8 cellular contexts compared by ENCODE assay signal in genomic region chr3:153161138-153161713, GRCh38. TPM values are rescaled to one million over a fixed set of nuclear protein-coding genes. Genes with fewer than 3 reads are reported as not detected.
DNase-seq lines count a peak whose midpoint lies in the region; ATAC-seq and TF ChIP-seq lines count a peak whose summit lies in the region.

No MANE protein-coding gene starts in this region.

- H3K79me1 ChIP-seq in trophoblast cell (ENCODE audit: low read length) = peaks cover 24% of the 10 kb centered on the region

- H3K9me3 ChIP-seq in adrenal gland (replicated peaks in 1 of 3) = no peaks in the 10 kb centered on the region
- no peaks in the 10 kb centered on the region for H3K9me3 ChIP-seq in heart left ventricle
- no peaks in the 10 kb centered on the region for H3K9me3 ChIP-seq in trophoblast cell (ENCODE audit: insufficient read depth, low read depth, low read length)

- H3K27ac ChIP-seq in adrenal gland (peak overlapping the region; percentile 82 to 96 (median 93)), heart left ventricle (peak overlapping the region; percentile 57 to 98 (median 88)), trophoblast cell (ENCODE audit: low read depth, low read length) (peak overlapping the region; percentile 86)

- H3K4me1 ChIP-seq in adrenal gland (replicated peaks in 1 of 2) = peaks cover 0 to 6% of the 10 kb centered on the region in 2 donors
- H3K4me1 ChIP-seq in heart left ventricle = peaks cover 0 to 33% (median 19%) of the 10 kb centered on the region in 12 donors
- H3K4me1 ChIP-seq in trophoblast cell (ENCODE audit: control insufficient read depth in 1 of 2, insufficient read depth in 2 of 2, low read length in 2 of 2) = peaks cover 0 to under 1% of the 10 kb centered on the region in 2 experiments

- peak overlapping the region; percentile 45 for H3K18ac ChIP-seq in trophoblast cell (ENCODE audit: low read length)

- H3K36me3 Mint-ChIP-seq in type B pancreatic cell = peaks cover 26% of the 10 kb centered on the region

- no peaks in the 10 kb centered on the region for H3K9me3 Mint-ChIP-seq in type B pancreatic cell

- no peak overlapping the region for H2AK5ac ChIP-seq in trophoblast cell (ENCODE audit: low read length)

- peak overlapping the region; percentile 58 for H2BK5ac ChIP-seq in trophoblast cell (ENCODE audit: low read depth, low read length, poor library complexity)

- H3K23ac ChIP-seq in trophoblast cell (ENCODE audit: low read length) = no peak overlapping the region

- H3K27ac Mint-ChIP-seq in type B pancreatic cell = peak overlapping the region; percentile 99

- no peaks in the 10 kb centered on the region for H3K36me3 ChIP-seq in adrenal gland (replicated peaks in 1 of 2)
- H3K36me3 ChIP-seq in heart left ventricle = peaks cover 0 to 9% (median 0%) of the 10 kb centered on the region in 9 donors
- H3K36me3 ChIP-seq in trophoblast cell (ENCODE audit: control insufficient read depth in 1 of 2, insufficient read depth in 2 of 2, low read length in 2 of 2) = no peaks in the 10 kb centered on the region

- peak overlapping the region; percentile 53 for H2AFZ ChIP-seq in trophoblast cell (ENCODE audit: insufficient read depth, low read length, poor library complexity)

- peak overlapping the region; percentile 75 for H3K4me3 ChIP-seq in GM08714 (ENCODE audit: low read length)
- peak overlapping the region; percentile 54 to 87 (median 57) for H3K4me3 ChIP-seq in adrenal gland
- peak overlapping the region; percentile 44 to 98 (median 82) for H3K4me3 ChIP-seq in heart left ventricle
- H3K4me3 ChIP-seq in trophoblast cell (ENCODE audit: low read depth, low read length) = peak overlapping the region; percentile 87

- H3K9ac ChIP-seq in trophoblast cell (ENCODE audit: low read length) = peak overlapping the region; percentile 78

- no peak overlapping the region for H3K4ac ChIP-seq in trophoblast cell (ENCODE audit: low read depth, low read length)

- no peaks in the 10 kb centered on the region for H3K27me3 ChIP-seq in adrenal gland
- no peaks in the 10 kb centered on the region for H3K27me3 ChIP-seq in heart left ventricle
- no peaks in the 10 kb centered on the region for H3K27me3 ChIP-seq in trophoblast cell (ENCODE audit: insufficient read depth, low read length)

- peak overlapping the region; percentile 96 for H3K4me2 ChIP-seq in trophoblast cell (ENCODE audit: low read length)

- TF ChIP-seq POLR2A in adrenal gland (IDR thresholded peaks at IDR 0.05) = peak; percentile 26 to 69
- TF ChIP-seq POLR2A in heart left ventricle (IDR thresholded peaks at IDR 0.05) = peak in 1 of 2 donors; percentile 71

- peak overlapping the region; percentile 78 for H4K91ac ChIP-seq in trophoblast cell (ENCODE audit: low read depth, low read length)

- 0 to 1% (median 0%) methylated on average over 13 to 27 of the region's 27 CpGs for WGBS in adrenal gland, 4 donors
- WGBS in heart left ventricle, 4 donors = 0% methylated on average over 22 to 27 of the region's 27 CpGs
- WGBS in trophoblast cell (ENCODE audit: extremely low coverage, insufficient coverage, insufficient read length) = no CpG with 5 or more reads among the region's 27 CpGs

- H3K4me3 Mint-ChIP-seq in type B pancreatic cell = peak overlapping the region; percentile 99

- DNase-seq in NCI-H1048 (lab: John Stamatoyannopoulos, UW) (peak; percentile 98), SW480 (ENCODE audit: low spot score) (peak; percentile 100), adrenal gland (peak; percentile 92 to 99 (median 98)), heart left ventricle (peak; percentile 93 to 97 (median 96)), trophoblast cell (peak; percentile 98 to 99), type B pancreatic cell (ENCODE audit: extremely low spot score, unreplicated experiment) (peak; percentile 89)

- peak overlapping the region; percentile 70 for H4K8ac ChIP-seq in trophoblast cell (ENCODE audit: low read depth, low read length)

- H3K4me1 Mint-ChIP-seq in type B pancreatic cell (ENCODE audit: unreplicated experiment) = peaks cover 39% of the 10 kb centered on the region

- intact Hi-C loops in adrenal gland (cut with DNase I) = no loop called here
- intact Hi-C loops in heart left ventricle (cut with DNase I) = loop anchor here in 8 of 10 donors (5.0 to 10.0 kb wide), 11 partner anchors 61 to 606 kb away; no protein-coding TSS in a partner anchor

- peak overlapping the region; percentile 34 for H4K12ac ChIP-seq in trophoblast cell (ENCODE audit: low read depth, low read length)

- H3K27me3 Mint-ChIP-seq in type B pancreatic cell = no peaks in the 10 kb centered on the region

- no peak overlapping the region for H2BK12ac ChIP-seq in trophoblast cell (ENCODE audit: low read length)

- H3K14ac ChIP-seq in trophoblast cell (ENCODE audit: low read length) = peak overlapping the region; percentile 80

- TF ChIP-seq CTCF in adrenal gland (IDR thresholded peaks at IDR 0.05) (no peak), heart left ventricle (IDR thresholded peaks at IDR 0.05) (no peak), type B pancreatic cell (conservative IDR thresholded peaks at IDR 0.05) (peak; percentile 14)

- peak; percentile 78 for ATAC-seq in HG02588 (IDR thresholded peaks at IDR 0.05; ENCODE audit: unreplicated experiment)
- peak; percentile 92 to 97 (median 94) for ATAC-seq in heart left ventricle

- peak overlapping the region; percentile 54 for H2BK120ac ChIP-seq in trophoblast cell (ENCODE audit: insufficient read depth, low read length, poor library complexity)

- H3K79me2 ChIP-seq in trophoblast cell (ENCODE audit: control insufficient read depth, insufficient read depth, low read length, poor library complexity) = peaks cover 23% of the 10 kb centered on the region

RNA-seq across cellular contexts. Expression of gene RAP2B, which starts 0.8 kb away (rescaled TPM):
- total RNA-seq in adrenal gland = 10 to 100 TPM in 7 of 8 donors, 1 to 10 TPM in 1; 9.2 to 25.1 (median 11.7) TPM
- 1 to 10 TPM; 2.9 to 4.8 (median 2.9) TPM for polyA plus RNA-seq in adrenal gland
- total RNA-seq in heart left ventricle = 10 to 100 TPM in 2 of 9 donors, 1 to 10 TPM in 7; 2.4 to 23.8 (median 3.8) TPM
- 1 to 10 TPM in 1 of 2 donors, under 1 TPM in 1; 0.99 to 1.5 TPM for polyA plus RNA-seq in heart left ventricle
- polyA plus RNA-seq in trophoblast cell (2013) = 12.1 and 13.1 TPM in 2 replicates
- 16.5 and 33.1 TPM in 2 replicates for total RNA-seq in type B pancreatic cell (ENCODE audit: low replicate concordance)

Comparison
In these comparisons a context has a peak if more than half of its experiments do, and no peak if none do; other contexts are left out.
1. Peak in every context shown above with its lines: DNase-seq, ATAC-seq, H3K4me3 ChIP-seq and H3K27ac ChIP-seq.
2. intact Hi-C loops: an anchor here in heart left ventricle (5.0 to 10.0 kb wide); none called in adrenal gland.